26 cellular contexts compared by ENCODE assay signal in genomic region chr4:121642292-121642691, GRCh38.
"Had no signal": no experiment of that assay in that cellular context is flagged by ENCODE, and none has a peak within 500 bp of the region (broad histone marks: within the 10 kb centered on the region; RNA-seq: fewer than 3 reads in every experiment).

No MANE protein-coding gene starts in this region.

- DNase-seq: dorsolateral prefrontal cortex; effector CD4-positive, alpha-beta T cell; foreskin fibroblast; gastrocnemius medialis; heart left ventricle; kidney; occipital lobe; ovary; posterior cingulate gyrus; psoas muscle; right cardiac atrium; small intestine; stimulated activated CD4-positive, alpha-beta T cell treated with anti-CD3 and anti-CD28 coated beads, Interleukin-15, amount 100 ng/mL, for 24 hours; stimulated activated CD4-positive, alpha-beta T cell treated with anti-CD3 and anti-CD28 coated beads, Interleukin-2, amount 100 ng/mL, for 48 hours; stimulated activated naive B cell treated with anti-CD40 and anti-IgM and Interleukin-4, amounts not matched to agents 10 μg/mL and 1 μg/mL and 100 μg/mL, for 72 hours; transverse colon; upper lobe of right lung had no signal

- H3K4me3 ChIP-seq: dorsolateral prefrontal cortex, gastrocnemius medialis, heart left ventricle, hepatocyte, lung, ovary, psoas muscle, suprapubic skin, transverse colon, upper lobe of right lung had no signal

- ATAC-seq: heart left ventricle; left lobe of liver; natural killer cell treated with Interleukin-12 subunit alpha and Interleukin-12 subunit beta and Interleukin-15 and Interleukin-18, amount 100 ng/mL, for 72 hours; psoas muscle; right cardiac atrium; stimulated activated naive B cell treated with anti-CD40 and anti-IgM and Interleukin-4, amounts not matched to agents 10 μg/mL and 1 μg/mL and 100 μg/mL, for 72 hours; upper lobe of right lung had no signal

- H3K4me3 Mint-ChIP-seq: memory B cell; natural killer cell treated with Interleukin-12 subunit alpha and Interleukin-12 subunit beta and Interleukin-15 and Interleukin-18, amount 100 ng/mL, for 72 hours; neural crest cell; stimulated activated naive B cell treated with anti-CD40 and anti-IgM and Interleukin-4, amounts not matched to agents 10 μg/mL and 1 μg/mL and 100 μg/mL, for 72 hours; stimulated activated naive CD8-positive, alpha-beta T cell treated with anti-CD3 and anti-CD28 coated beads, Interleukin-15, Interleukin-2, amounts not matched to agents 100 ng/mL and 50 ng/mL, for 24 hours had no signal

- H3K4me1 ChIP-seq: gastrocnemius medialis, heart left ventricle, psoas muscle, suprapubic skin, transverse colon, upper lobe of right lung had no signal

- H3K36me3 Mint-ChIP-seq: memory B cell; natural killer cell treated with Interleukin-12 subunit alpha and Interleukin-12 subunit beta and Interleukin-15 and Interleukin-18, amount 100 ng/mL, for 72 hours; stimulated activated naive B cell treated with anti-CD40 and anti-IgM and Interleukin-4, amounts not matched to agents 10 μg/mL and 1 μg/mL and 100 μg/mL, for 72 hours had no signal

- H3K9me3 ChIP-seq: gastrocnemius medialis, heart left ventricle, ovary, psoas muscle, suprapubic skin, transverse colon, upper lobe of right lung had no signal

- H3K27ac Mint-ChIP-seq: memory B cell; natural killer cell treated with Interleukin-12 subunit alpha and Interleukin-12 subunit beta and Interleukin-15 and Interleukin-18, amount 100 ng/mL, for 72 hours; stimulated activated naive B cell treated with anti-CD40 and anti-IgM and Interleukin-4, amounts not matched to agents 10 μg/mL and 1 μg/mL and 100 μg/mL, for 72 hours; stimulated activated naive CD8-positive, alpha-beta T cell treated with anti-CD3 and anti-CD28 coated beads, Interleukin-15, Interleukin-2, amounts not matched to agents 100 ng/mL and 50 ng/mL, for 24 hours had no signal

- H3K27me3 ChIP-seq: dorsolateral prefrontal cortex, gastrocnemius medialis, heart left ventricle, hepatocyte, ovary, suprapubic skin, transverse colon, upper lobe of right lung had no signal

- H3K4me2 ChIP-seq: hepatocyte had no signal

- H3K4me1 Mint-ChIP-seq: memory B cell; stimulated activated naive B cell treated with anti-CD40 and anti-IgM and Interleukin-4, amounts not matched to agents 10 μg/mL and 1 μg/mL and 100 μg/mL, for 72 hours had no signal

- FAIRE-seq: colon, kidney, small intestine had no signal

- H3K27ac ChIP-seq: dorsolateral prefrontal cortex, gastrocnemius medialis, heart left ventricle, hepatocyte, ovary, psoas muscle, suprapubic skin, transverse colon, upper lobe of right lung had no signal

- H3K36me3 ChIP-seq: gastrocnemius medialis, heart left ventricle, ovary, suprapubic skin, transverse colon, upper lobe of right lung had no signal

- H2AFZ ChIP-seq: hepatocyte had no signal

- H3K79me2 ChIP-seq: hepatocyte had no signal

- H3K9me3 Mint-ChIP-seq: memory B cell; natural killer cell treated with Interleukin-12 subunit alpha and Interleukin-12 subunit beta and Interleukin-15 and Interleukin-18, amount 100 ng/mL, for 72 hours; neural crest cell; stimulated activated naive B cell treated with anti-CD40 and anti-IgM and Interleukin-4, amounts not matched to agents 10 μg/mL and 1 μg/mL and 100 μg/mL, for 72 hours; stimulated activated naive CD8-positive, alpha-beta T cell treated with anti-CD3 and anti-CD28 coated beads, Interleukin-15, Interleukin-2, amounts not matched to agents 100 ng/mL and 50 ng/mL, for 24 hours had no signal
